ENCODE assay signal across 8 cellular contexts in genomic region chr19:38664503-38665211, GRCh38. TPM values are rescaled to one million over a fixed set of nuclear protein-coding genes. Genes with fewer than 3 reads are reported as not detected.
DNase-seq lines count a peak whose midpoint lies in the region; ATAC-seq, FAIRE-seq and TF ChIP-seq lines count a peak whose summit lies in the region.

No MANE protein-coding gene starts in this region.

- TF ChIP-seq CTCF in Peyer's patch (IDR thresholded peaks at IDR 0.05) (no peak), fibroblast of villous mesenchyme (IDR thresholded peaks at IDR 0.05; ENCODE audit: insufficient read depth, low read depth, low read length) (no peak), psoas muscle (IDR thresholded peaks at IDR 0.05) (no peak)

- WGBS in psoas muscle, 3 donors: 13 to 40% (median 18%) methylated on average over 7 of the region's 7 CpGs

- intact Hi-C loops in psoas muscle (cut with DNase I): loop anchor here in 1 of 2 donors (5.0 kb wide), 1 partner anchor 33 kb away; no protein-coding TSS in a partner anchor

- no peaks in the 10 kb centered on the region for H3K36me3 ChIP-seq in Peyer's patch
- H3K36me3 ChIP-seq in psoas muscle (ENCODE audit: insufficient read depth in 1 of 2, low read depth in 1 of 2): peaks cover 0 to 5% of the 10 kb centered on the region in 2 donors

- H3K9me3 ChIP-seq in Peyer's patch: no peaks in the 10 kb centered on the region
- no peaks in the 10 kb centered on the region for H3K9me3 ChIP-seq in psoas muscle

- H3K27ac ChIP-seq in Peyer's patch: peak overlapping the region; percentile 71 to 95 (median 84)
- H3K27ac ChIP-seq in psoas muscle: peak overlapping the region; percentile 95

- H3K4me1 ChIP-seq in Peyer's patch (peaks cover 18 to 98% (median 48%) of the 10 kb centered on the region in 4 donors), psoas muscle (peaks cover 95% of the 10 kb centered on the region)

- DNase-seq in GM12891 (ENCODE audit: insufficient read length, low spot score) (no peak), Peyer's patch (no peak), fibroblast of villous mesenchyme (ENCODE audit: low read depth) (peak; percentile 66), psoas muscle (peak in 1 of 2 donors; percentile 57), kidney tubule cell (ENCODE audit: low spot score) (no peak)

- TF ChIP-seq POLR2A in GM12891 (IDR thresholded peaks at IDR 0.05; ENCODE audit: low read depth, low read length): no peak
- no peak for TF ChIP-seq POLR2A in Peyer's patch (IDR thresholded peaks at IDR 0.05)

- H3K4me3 ChIP-seq in Peyer's patch (no peak overlapping the region), fibroblast of villous mesenchyme (ENCODE audit: low read depth, low read length) (no peak overlapping the region), psoas muscle (peak overlapping the region; percentile 49)

- H3K27me3 ChIP-seq in Peyer's patch: no peaks in the 10 kb centered on the region
- no peaks in the 10 kb centered on the region for H3K27me3 ChIP-seq in psoas muscle (ENCODE audit: insufficient read depth in 3 of 3, low read length in 2 of 3)

- FAIRE-seq in GM12891 (lab: Jason Lieb, UNC): no peak

- ATAC-seq in psoas muscle (peak in 2 of 4 donors; percentile 4 to 11), GM19395 (IDR thresholded peaks at IDR 0.05; ENCODE audit: unreplicated experiment) (no peak), GM19467 (IDR thresholded peaks at IDR 0.05; ENCODE audit: unreplicated experiment) (no peak), GM18907 (IDR thresholded peaks at IDR 0.05; ENCODE audit: unreplicated experiment) (no peak)

TF ChIP-seq in GM12891, 5 proteins besides CTCF, POLR2A, EP300 and RAD21:
- TF ChIP-seq SPI1 (IDR thresholded peaks at IDR 0.05; ENCODE audit: low read depth, low read length) (peak; percentile 81), TAF1 (IDR thresholded peaks at IDR 0.05; ENCODE audit: low read depth, low read length) (no peak), POLR2AphosphoS5 (IDR thresholded peaks at IDR 0.05; ENCODE audit: low read depth, low read length) (no peak), POU2F2 (IDR thresholded peaks at IDR 0.05; ENCODE audit: low read depth, low read length) (no peak), PAX5 (IDR thresholded peaks at IDR 0.05; ENCODE audit: insufficient read depth, low read length, severe bottlenecking) (no peak)

RNA-seq across cellular contexts. Expression of gene ACTN4, which starts 17.2 kb away (rescaled TPM):
- 122 TPM for polyA plus RNA-seq in GM12891 (2012; ENCODE audit: low read depth, missing spikeins)
- 1,000 to 10,000 TPM in 1 of 4 donors, 100 to 1,000 TPM in 3; 360 to 1,049 (median 814) TPM for total RNA-seq in Peyer's patch
- 333 and 456 TPM in 2 replicates for total RNA-seq in fibroblast of villous mesenchyme
- total RNA-seq in psoas muscle: 100 to 1,000 TPM in 1 of 4 donors, 10 to 100 TPM in 3; 79.9 to 127 (median 89.2) TPM
- 10 to 100 TPM; 38.3 to 45.2 (median 43.0) TPM for polyA plus RNA-seq in psoas muscle

RNA-seq across cellular contexts. Expression of gene EIF3K, which starts 45.7 kb away (rescaled TPM):
- polyA plus RNA-seq in GM12891 (2012; ENCODE audit: low read depth, missing spikeins): 367 TPM
- total RNA-seq in Peyer's patch (100 to 1,000 TPM; 314 to 442 (median 369) TPM), fibroblast of villous mesenchyme (152 and 257 TPM in 2 replicates), psoas muscle (100 to 1,000 TPM; 367 to 549 (median 436) TPM)
- polyA plus RNA-seq in psoas muscle: 100 to 1,000 TPM; 422 to 984 (median 637) TPM

RNA-seq across cellular contexts. Expression of gene MAP4K1, which starts 46.9 kb away (rescaled TPM):
- 123 TPM for polyA plus RNA-seq in GM12891 (2012; ENCODE audit: low read depth, missing spikeins)
- total RNA-seq in Peyer's patch: 100 to 1,000 TPM in 1 of 4 donors, 10 to 100 TPM in 1, 1 to 10 TPM in 2; 7.0 to 116 (median 10.4) TPM
- 0.32 TPM in 1 of 2 replicates, not detected in the other for total RNA-seq in fibroblast of villous mesenchyme
- 1 to 10 TPM in 3 of 4 donors, under 1 TPM in 1; 0.67 to 1.4 (median 1.2) TPM for total RNA-seq in psoas muscle
- polyA plus RNA-seq in psoas muscle: under 1 TPM; 0.36 to 0.68 (median 0.64) TPM
